Comparison of ENCODE assay signal across 19 cellular contexts in genomic region chr1:114232691-114233090, GRCh38.
"Had no signal": no experiment of that assay in that cellular context is flagged by ENCODE, and none has a peak within 500 bp of the region (broad histone marks: within the 10 kb centered on the region; RNA-seq: fewer than 3 reads in every experiment).

No MANE protein-coding gene starts in this region.

- H3K27ac ChIP-seq: PC-9, Peyer's patch, SJCRH30 had no signal

- DNase-seq: IMR-90, Karpas-422, KG1, MM.1S, NCI-H1105, NCI-H1417, NCI-H1436 treated with DMSO at 0.1 percent for 48 hours, NCI-H1694, NCI-H187 treated with DMSO at 0.1 percent for 48 hours, NCI-H2081, NCI-H2107, NCI-H2227 treated with DMSO at 0.1 percent for 48 hours, NCI-H524, NCI-H774, OCI-M1, PC-9, Peyer's patch, SHP77 treated with DMSO at 0.1 percent for 48 hours, SJCRH30 had no signal

- H3K27me3 ChIP-seq: Peyer's patch had no signal

- H3K36me3 ChIP-seq: Peyer's patch, SJCRH30 had no signal

- H3K4me1 ChIP-seq: Peyer's patch, SJCRH30 had no signal

- H3K4me3 ChIP-seq: PC-9, Peyer's patch, SJCRH30 had no signal

- H3K9me3 ChIP-seq: Peyer's patch, SJCRH30 had no signal
